Comparison of ENCODE assay signal across 1 cellular context in genomic region chr4:148883891-148884290, GRCh38.
TF ChIP-seq lines count a peak whose summit lies in the region.

No MANE protein-coding gene starts in this region.

TF ChIP-seq in H1, 55 proteins besides CTCF, POLR2A, EP300 and RAD21 (continued from another document):
- no peak for TF ChIP-seq RNF2 (IDR thresholded peaks at IDR 0.05; ENCODE audit: borderline replicate concordance, low read depth, low read length, missing control alignments, poor library complexity, severe bottlenecking)
- no peak for TF ChIP-seq CBX8 (IDR thresholded peaks at IDR 0.05; ENCODE audit: borderline replicate concordance, low read depth, low read length)
- TF ChIP-seq KDM4A (IDR thresholded peaks at IDR 0.05; ENCODE audit: low read depth, low read length, severe bottlenecking): no peak
- TF ChIP-seq SP4 (IDR thresholded peaks at IDR 0.05; ENCODE audit: low read length): no peak
- TF ChIP-seq HDAC2 (IDR thresholded peaks at IDR 0.05; ENCODE audit: borderline replicate concordance in 1 of 2, low read depth in 2 of 2, low read length in 2 of 2): no peak
- no peak for TF ChIP-seq GABPA (IDR thresholded peaks at IDR 0.05; ENCODE audit: borderline replicate concordance, insufficient read depth, low read length)
- no peak for TF ChIP-seq TBP (IDR thresholded peaks at IDR 0.05; ENCODE audit: low read depth, low read length)
- no peak for TF ChIP-seq RBBP5 (IDR thresholded peaks at IDR 0.05; ENCODE audit: borderline replicate concordance, low read depth, low read length)
- no peak for TF ChIP-seq ZNF274 (IDR thresholded peaks at IDR 0.05; ENCODE audit: borderline replicate concordance, extremely low read depth, low read length)
- TF ChIP-seq HDAC6 (IDR thresholded peaks at IDR 0.05; ENCODE audit: low read depth, low read length): no peak
- no peak for TF ChIP-seq TAF7 (optimal IDR thresholded peaks at IDR 0.05; ENCODE audit: borderline replicate concordance, low read depth, low read length)
- TF ChIP-seq POLR2AphosphoS5 (IDR thresholded peaks at IDR 0.05; ENCODE audit: low read depth, low read length): no peak
- TF ChIP-seq BRCA1 (IDR thresholded peaks at IDR 0.05; ENCODE audit: low read depth, low read length): no peak
- TF ChIP-seq TAF1 (IDR thresholded peaks at IDR 0.05; ENCODE audit: low read depth, low read length): no peak
- no peak for TF ChIP-seq YY1 (IDR thresholded peaks at IDR 0.05; ENCODE audit: low read depth, low read length)
- no peak for TF ChIP-seq ATF2 (IDR thresholded peaks at IDR 0.05; ENCODE audit: low read length)
- no peak for TF ChIP-seq RFX5 (IDR thresholded peaks at IDR 0.05; ENCODE audit: borderline replicate concordance, low read depth, low read length)
- TF ChIP-seq CHD7 (IDR thresholded peaks at IDR 0.05; ENCODE audit: insufficient replicate concordance, low read length): no peak
- no peak for TF ChIP-seq SIN3A (conservative IDR thresholded peaks at IDR 0.05 in 1 of 2, IDR thresholded peaks at IDR 0.05 in 1 of 2; ENCODE audit: low read depth in 1 of 2, low read length in 2 of 2)
TF ChIP-seq in H1: peak in this region for 0.
